In genomic region chr2:195657634-195658540, GRCh38 we compare ENCODE assay signal across 1 cellular context.
TF ChIP-seq lines count a peak whose summit lies in the region.

No MANE protein-coding gene starts in this region.

TF ChIP-seq in K562, 482 proteins besides CTCF, POLR2A, EP300 and RAD21 (continued from another document and continues in another):
- TF ChIP-seq HBP1 (CRISPR knock-in tag; IDR thresholded peaks at IDR 0.05) (no peak), POLR2B (IDR thresholded peaks at IDR 0.05; ENCODE audit: low read depth, partially characterized antibody) (no peak), MAX (CRISPR knock-in tag; IDR thresholded peaks at IDR 0.05) (peak; percentile 62), ZNF232 (CRISPR knock-in tag; IDR thresholded peaks at IDR 0.05) (0 out of 2 replicates have a peak, but pooled peaks have one; percentile 40), ZNF318 (IDR thresholded peaks at IDR 0.05; ENCODE audit: borderline replicate concordance in 1 of 2, low read depth in 1 of 2) (no peak), ZFP91 (CRISPR knock-in tag; IDR thresholded peaks at IDR 0.05) (no peak), ETV6 (IDR thresholded peaks at IDR 0.05; ENCODE audit: borderline replicate concordance in 1 of 2, low read depth in 2 of 2, low read length in 1 of 2) (no peak), ETV6 (CRISPR knock-in tag; IDR thresholded peaks at IDR 0.05; ENCODE audit: borderline replicate concordance) (no peak), HDAC1 (IDR thresholded peaks at IDR 0.05) (peak in 1 of 2 experiments; percentile 54; a peak in 2 of 4 replicates), PHF21A (IDR thresholded peaks at IDR 0.05; ENCODE audit: borderline replicate concordance, low read depth) (no peak), ETV1 (tag; conservative IDR thresholded peaks at IDR 0.05; ENCODE audit: low read depth) (0 out of 2 replicates have a peak, but pooled peaks have one; percentile 17), ELF2 (CRISPR knock-in tag; IDR thresholded peaks at IDR 0.05) (no peak), CTBP1 (IDR thresholded peaks at IDR 0.05; ENCODE audit: borderline replicate concordance) (no peak), ZBTB7A (IDR thresholded peaks at IDR 0.05; ENCODE audit: borderline replicate concordance, control insufficient read depth, low read depth, low read length) (peak; percentile 77), ZNF518B (CRISPR knock-in tag; IDR thresholded peaks at IDR 0.05) (no peak), TEAD2 (tag; IDR thresholded peaks at IDR 0.05) (no peak), KAT2B (IDR thresholded peaks at IDR 0.05; ENCODE audit: low read depth, low read length) (no peak), ZBTB8A (IDR thresholded peaks at IDR 0.05; ENCODE audit: partially characterized antibody) (no peak), REST (CRISPR knock-in tag; IDR thresholded peaks at IDR 0.05; ENCODE audit: low read depth) (no peak), SAFB2 (IDR thresholded peaks at IDR 0.05; ENCODE audit: borderline replicate concordance, low read depth, low read length, severe bottlenecking) (no peak), ZNF133 (CRISPR knock-in tag; IDR thresholded peaks at IDR 0.05) (no peak), RREB1 (CRISPR knock-in tag; IDR thresholded peaks at IDR 0.05) (no peak), ZNF165 (CRISPR knock-in tag; IDR thresholded peaks at IDR 0.05; ENCODE audit: borderline replicate concordance) (no peak), ZNF316 (IDR thresholded peaks at IDR 0.05) (no peak), NFXL1 (CRISPR knock-in tag; IDR thresholded peaks at IDR 0.05) (no peak), MXD1 (CRISPR knock-in tag; IDR thresholded peaks at IDR 0.05; ENCODE audit: borderline replicate concordance, poor library complexity, severe bottlenecking) (no peak), BMI1 (IDR thresholded peaks at IDR 0.05; ENCODE audit: low read length) (no peak), ZNF551 (CRISPR knock-in tag; IDR thresholded peaks at IDR 0.05) (no peak)
